ENCODE assay signal across 1 cellular context in the genomic region with DNA sequence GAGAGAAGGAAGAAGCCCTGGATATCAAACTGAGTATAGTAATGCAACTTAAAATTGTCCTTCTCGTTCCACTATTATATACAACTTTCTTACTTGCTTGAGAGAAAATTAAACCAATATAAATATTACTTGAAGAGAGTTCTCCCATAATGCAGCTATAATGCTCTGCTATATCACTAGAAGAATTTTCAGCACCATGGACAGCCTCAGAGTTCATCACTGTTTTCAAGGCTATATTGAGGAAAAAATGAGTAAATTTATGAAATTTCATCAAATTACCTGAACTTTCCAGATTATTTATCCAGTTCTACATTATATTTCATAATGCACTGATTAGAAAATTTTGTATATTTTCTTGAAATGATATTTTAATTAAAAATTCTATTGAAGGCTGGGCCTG.
TF ChIP-seq lines count a peak whose summit lies in the region.

No MANE protein-coding gene starts in this region.

TF ChIP-seq in HEK293, 187 proteins besides CTCF, POLR2A, EP300 and RAD21 (continued from another document):
- TF ChIP-seq, protein P1, sequence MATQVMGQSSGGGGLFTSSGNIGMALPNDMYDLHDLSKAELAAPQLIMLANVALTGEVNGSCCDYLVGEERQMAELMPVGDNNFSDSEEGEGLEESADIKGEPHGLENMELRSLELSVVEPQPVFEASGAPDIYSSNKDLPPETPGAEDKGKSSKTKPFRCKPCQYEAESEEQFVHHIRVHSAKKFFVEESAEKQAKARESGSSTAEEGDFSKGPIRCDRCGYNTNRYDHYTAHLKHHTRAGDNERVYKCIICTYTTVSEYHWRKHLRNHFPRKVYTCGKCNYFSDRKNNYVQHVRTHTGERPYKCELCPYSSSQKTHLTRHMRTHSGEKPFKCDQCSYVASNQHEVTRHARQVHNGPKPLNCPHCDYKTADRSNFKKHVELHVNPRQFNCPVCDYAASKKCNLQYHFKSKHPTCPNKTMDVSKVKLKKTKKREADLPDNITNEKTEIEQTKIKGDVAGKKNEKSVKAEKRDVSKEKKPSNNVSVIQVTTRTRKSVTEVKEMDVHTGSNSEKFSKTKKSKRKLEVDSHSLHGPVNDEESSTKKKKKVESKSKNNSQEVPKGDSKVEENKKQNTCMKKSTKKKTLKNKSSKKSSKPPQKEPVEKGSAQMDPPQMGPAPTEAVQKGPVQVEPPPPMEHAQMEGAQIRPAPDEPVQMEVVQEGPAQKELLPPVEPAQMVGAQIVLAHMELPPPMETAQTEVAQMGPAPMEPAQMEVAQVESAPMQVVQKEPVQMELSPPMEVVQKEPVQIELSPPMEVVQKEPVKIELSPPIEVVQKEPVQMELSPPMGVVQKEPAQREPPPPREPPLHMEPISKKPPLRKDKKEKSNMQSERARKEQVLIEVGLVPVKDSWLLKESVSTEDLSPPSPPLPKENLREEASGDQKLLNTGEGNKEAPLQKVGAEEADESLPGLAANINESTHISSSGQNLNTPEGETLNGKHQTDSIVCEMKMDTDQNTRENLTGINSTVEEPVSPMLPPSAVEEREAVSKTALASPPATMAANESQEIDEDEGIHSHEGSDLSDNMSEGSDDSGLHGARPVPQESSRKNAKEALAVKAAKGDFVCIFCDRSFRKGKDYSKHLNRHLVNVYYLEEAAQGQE (tag by site-specific recombination; IDR thresholded peaks at IDR 0.05) = peak; percentile 82
